Comparison of ENCODE assay signal across 9 cellular contexts in genomic region chr6:31180500-31180899, GRCh38. TPM values are rescaled to one million over a fixed set of nuclear protein-coding genes. Genes with fewer than 3 reads are reported as not detected.
DNase-seq lines count a peak whose midpoint lies in the region; ATAC-seq and TF ChIP-seq lines count a peak whose summit lies in the region.
"Had no signal": no experiment of that assay in that cellular context is flagged by ENCODE, and none has a peak within 500 bp of the region (broad histone marks: within the 10 kb centered on the region; RNA-seq: fewer than 3 reads in every experiment).

No MANE protein-coding gene starts in this region.

- H3K36me3 Mint-ChIP-seq in activated T-helper 1 cell treated with anti-CD3 and anti-CD28 coated beads, Interleukin-12 subunit alpha, Interleukin-12 subunit beta, Interleukin-2, Interleukin-4 antibody, amounts not matched to agents 30 ng/mL and 10 ng/mL and 1 ng/mL, durations not matched to agents 14 hours and 24 hours and 36 hours (ENCODE audit: low read depth): no peaks in the 10 kb centered on the region

- peak; percentile 67 for ATAC-seq in gastroesophageal sphincter

- H3K27ac ChIP-seq in gastroesophageal sphincter (peak overlapping the region in 1 of 4 donors; percentile 59), skin epidermis (peak overlapping the region in 14 of 21 experiments; percentile 6 to 73 (median 45))
- H3K27ac ChIP-seq: C4-2B had no signal

- no peak for TF ChIP-seq EP300 in gastroesophageal sphincter (IDR thresholded peaks at IDR 0.05)

- peaks cover 3% of the 10 kb centered on the region for H3K27me3 Mint-ChIP-seq in activated T-helper 1 cell treated with anti-CD3 and anti-CD28 coated beads, Interleukin-12 subunit alpha, Interleukin-12 subunit beta, Interleukin-2, Interleukin-4 antibody, amounts not matched to agents 30 ng/mL and 10 ng/mL and 1 ng/mL, durations not matched to agents 14 hours and 24 hours and 36 hours (ENCODE audit: insufficient read depth)

- DNase-seq in stimulated activated CD4-positive, alpha-beta T cell treated with anti-CD3 and anti-CD28 coated beads, Interleukin-15, amount 100 ng/mL, for 24 hours: peak; percentile 71
- no peak for DNase-seq in stimulated activated CD4-positive, alpha-beta T cell treated with anti-CD3 and anti-CD28 coated beads, Interleukin-12 subunit alpha, Interleukin-12 subunit beta, amount 100 ng/mL, for 4 hours
- peak; percentile 27 for DNase-seq in activated T-helper 1 cell treated with anti-CD3 and anti-CD28 coated beads, Interleukin-12 subunit alpha, Interleukin-12 subunit beta, Interleukin-2, Interleukin-4 antibody, amounts not matched to agents 30 ng/mL and 10 ng/mL and 1 ng/mL, durations not matched to agents 14 hours and 24 hours and 36 hours (ENCODE audit: low spot score)
- DNase-seq in ecto neural progenitor cell (ENCODE audit: low spot score) (no peak), GF-D8 (lab: John Stamatoyannopoulos, UW) (no peak), DMS 273 (lab: John Stamatoyannopoulos, UW; ENCODE audit: unreplicated experiment) (no peak)

- H3K4me1 ChIP-seq in gastroesophageal sphincter: no peaks in the 10 kb centered on the region

- intact Hi-C loops in activated T-helper 1 cell treated with anti-CD3 and anti-CD28 coated beads, Interleukin-12 subunit alpha, Interleukin-12 subunit beta, Interleukin-2, Interleukin-4 antibody, amounts not matched to agents 30 ng/mL and 10 ng/mL and 1 ng/mL, durations not matched to agents 14 hours and 24 hours and 36 hours (cut with micrococcal nuclease): no loop called here

- no peaks in the 10 kb centered on the region for H3K9me3 Mint-ChIP-seq in activated T-helper 1 cell treated with anti-CD3 and anti-CD28 coated beads, Interleukin-12 subunit alpha, Interleukin-12 subunit beta, Interleukin-2, Interleukin-4 antibody, amounts not matched to agents 30 ng/mL and 10 ng/mL and 1 ng/mL, durations not matched to agents 14 hours and 24 hours and 36 hours

- no peak for TF ChIP-seq CTCF in gastroesophageal sphincter (IDR thresholded peaks at IDR 0.05)

- peak overlapping the region; percentile 64 for H3K4me3 Mint-ChIP-seq in activated T-helper 1 cell treated with anti-CD3 and anti-CD28 coated beads, Interleukin-12 subunit alpha, Interleukin-12 subunit beta, Interleukin-2, Interleukin-4 antibody, amounts not matched to agents 30 ng/mL and 10 ng/mL and 1 ng/mL, durations not matched to agents 14 hours and 24 hours and 36 hours

- H3K9me3 ChIP-seq in gastroesophageal sphincter: no peaks in the 10 kb centered on the region

- TF ChIP-seq POLR2A in gastroesophageal sphincter (IDR thresholded peaks at IDR 0.05): no peak

- no peak overlapping the region for H3K27ac Mint-ChIP-seq in activated T-helper 1 cell treated with anti-CD3 and anti-CD28 coated beads, Interleukin-12 subunit alpha, Interleukin-12 subunit beta, Interleukin-2, Interleukin-4 antibody, amounts not matched to agents 30 ng/mL and 10 ng/mL and 1 ng/mL, durations not matched to agents 14 hours and 24 hours and 36 hours

- H3K27me3 ChIP-seq in gastroesophageal sphincter: no peaks in the 10 kb centered on the region

- 24% methylated on average over 11 of the region's 26 CpGs; no CpG with 5 or more reads in 1 of the 2 donors for WGBS in gastroesophageal sphincter (ENCODE audit: low coverage in 1 of 2), 2 donors

- peaks cover 16% of the 10 kb centered on the region for H3K4me1 Mint-ChIP-seq in activated T-helper 1 cell treated with anti-CD3 and anti-CD28 coated beads, Interleukin-12 subunit alpha, Interleukin-12 subunit beta, Interleukin-2, Interleukin-4 antibody, amounts not matched to agents 30 ng/mL and 10 ng/mL and 1 ng/mL, durations not matched to agents 14 hours and 24 hours and 36 hours (ENCODE audit: low read depth)

- no peaks in the 10 kb centered on the region for H3K36me3 ChIP-seq in gastroesophageal sphincter

- peak overlapping the region; percentile 33 to 37 for H3K4me3 ChIP-seq in gastroesophageal sphincter
- H3K4me3 ChIP-seq in skin epidermis: peak overlapping the region; percentile 5 to 45 (median 29)

RNA-seq across cellular contexts. Expression of gene POU5F1, which starts 10.0 kb away (rescaled TPM):
- not detected in 2 replicates for total RNA-seq in activated T-helper 1 cell treated with anti-CD3 and anti-CD28 coated beads, Interleukin-12 subunit alpha, Interleukin-12 subunit beta, Interleukin-2, Interleukin-4 antibody, amounts not matched to agents 30 ng/mL and 10 ng/mL and 1 ng/mL, durations not matched to agents 14 hours and 24 hours and 36 hours
- total RNA-seq in gastroesophageal sphincter: 1 to 10 TPM in 2 of 4 donors, under 1 TPM in 1, not detected in 1; 0.58 to 3.4 (median 1.1) TPM

RNA-seq across cellular contexts. Expression of gene TCF19, which starts 22.1 kb away (rescaled TPM):
- total RNA-seq in activated T-helper 1 cell treated with anti-CD3 and anti-CD28 coated beads, Interleukin-12 subunit alpha, Interleukin-12 subunit beta, Interleukin-2, Interleukin-4 antibody, amounts not matched to agents 30 ng/mL and 10 ng/mL and 1 ng/mL, durations not matched to agents 14 hours and 24 hours and 36 hours: 75.9 and 78.4 TPM in 2 replicates
- total RNA-seq in gastroesophageal sphincter: 1 to 10 TPM; 3.9 to 5.9 (median 5.1) TPM

RNA-seq across cellular contexts. Expression of gene CCHCR1, which starts 22.9 kb away (rescaled TPM):
- 50.9 and 51.3 TPM in 2 replicates for total RNA-seq in activated T-helper 1 cell treated with anti-CD3 and anti-CD28 coated beads, Interleukin-12 subunit alpha, Interleukin-12 subunit beta, Interleukin-2, Interleukin-4 antibody, amounts not matched to agents 30 ng/mL and 10 ng/mL and 1 ng/mL, durations not matched to agents 14 hours and 24 hours and 36 hours
- total RNA-seq in gastroesophageal sphincter: 10 to 100 TPM in 2 of 4 donors, 1 to 10 TPM in 2; 8.2 to 15.6 (median 11.5) TPM

RNA-seq across cellular contexts. Expression of gene PSORS1C2, which starts 41.6 kb away (rescaled TPM):
- total RNA-seq in activated T-helper 1 cell treated with anti-CD3 and anti-CD28 coated beads, Interleukin-12 subunit alpha, Interleukin-12 subunit beta, Interleukin-2, Interleukin-4 antibody, amounts not matched to agents 30 ng/mL and 10 ng/mL and 1 ng/mL, durations not matched to agents 14 hours and 24 hours and 36 hours: not detected in 2 replicates
- total RNA-seq in gastroesophageal sphincter: not detected

Comparison
In these comparisons a context has a peak if more than half of its experiments do, and no peak if none do; other contexts are left out.
1. DNase-seq: peak in stimulated activated CD4-positive, alpha-beta T cell treated with anti-CD3 and anti-CD28 coated beads, Interleukin-15, amount 100 ng/mL, for 24 hours (single experiment) and activated T-helper 1 cell treated with anti-CD3 and anti-CD28 coated beads, Interleukin-12 subunit alpha, Interleukin-12 subunit beta, Interleukin-2, Interleukin-4 antibody, amounts not matched to agents 30 ng/mL and 10 ng/mL and 1 ng/mL, durations not matched to agents 14 hours and 24 hours and 36 hours (single experiment); none in stimulated activated CD4-positive, alpha-beta T cell treated with anti-CD3 and anti-CD28 coated beads, Interleukin-12 subunit alpha, Interleukin-12 subunit beta, amount 100 ng/mL, for 4 hours (single experiment), ecto neural progenitor cell (single experiment), GF-D8 (single experiment) and DMS 273 (single experiment).
2. RNA of gene TCF19, which starts 22.1 kb away (total RNA-seq): 75.9 to 78.4 TPM in activated T-helper 1 cell treated with anti-CD3 and anti-CD28 coated beads, Interleukin-12 subunit alpha, Interleukin-12 subunit beta, Interleukin-2, Interleukin-4 antibody, amounts not matched to agents 30 ng/mL and 10 ng/mL and 1 ng/mL, durations not matched to agents 14 hours and 24 hours and 36 hours; 3.9 to 5.9 TPM in gastroesophageal sphincter; every median in the first group is over 10 times any median in the second.